ENCODE assay signal across 1 cellular context in the genomic region with DNA sequence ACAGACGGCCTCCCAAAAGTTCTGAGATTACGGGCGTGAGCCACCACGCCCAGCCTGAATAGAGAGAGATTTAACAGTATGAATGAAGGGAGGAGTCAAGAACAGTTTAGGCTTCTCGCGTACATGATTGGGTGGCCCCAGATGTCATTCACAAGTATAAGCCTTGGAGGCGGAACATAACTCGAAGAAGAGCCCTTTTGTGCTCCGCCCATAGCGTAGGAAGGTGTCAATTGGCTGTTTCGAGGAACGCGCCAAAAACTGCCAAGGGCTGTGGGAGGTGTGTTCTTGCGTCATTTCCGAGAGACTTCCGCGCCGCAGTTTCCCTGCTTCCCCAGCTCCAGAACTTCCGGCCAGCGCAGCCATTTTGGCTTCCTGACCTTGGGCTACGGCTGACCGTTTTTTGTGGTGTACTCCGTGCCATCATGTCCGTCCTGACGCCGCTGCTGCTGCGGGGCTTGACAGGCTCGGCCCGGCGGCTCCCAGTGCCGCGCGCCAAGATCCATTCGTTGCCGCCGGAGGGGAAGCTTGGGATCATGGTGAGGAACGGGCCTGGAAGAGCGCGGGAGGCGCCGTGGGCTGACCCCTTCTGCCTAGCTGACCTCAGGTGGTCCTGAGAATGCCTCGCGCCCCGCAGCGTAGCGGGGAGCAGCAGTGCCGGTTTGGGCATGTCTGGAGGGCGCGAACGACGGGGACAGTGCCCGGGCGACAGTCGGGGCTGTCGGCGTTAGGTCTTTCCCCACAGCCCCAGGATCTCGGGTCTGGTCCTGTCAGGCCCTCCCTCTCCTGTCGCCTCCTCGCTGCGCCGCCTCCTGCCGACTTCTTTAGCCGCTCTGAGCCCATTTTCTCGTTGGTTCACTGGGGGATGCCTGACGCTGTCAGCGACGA.
TF ChIP-seq lines count a peak whose summit lies in the region.

COX8A (plus strand) TSS at position 362 of the 885 bp plus-strand sequence; CDS start at position 423, 61 bp downstream.

TF ChIP-seq in GM23338, 12 proteins besides CTCF, POLR2A, EP300 and RAD21 (continued from another document):
- TF ChIP-seq CREB1 (CRISPR knock-in tag; IDR thresholded peaks at IDR 0.05; ENCODE audit: low read depth): peak; percentile 93
